8 cellular contexts compared by ENCODE assay signal in genomic region chr6:166106076-166106686, GRCh38.
A peak's percentile ranks its signal among the peaks of the same experiment; 100 is the strongest.
DNase-seq lines count a peak whose midpoint lies in the region; ATAC-seq and FAIRE-seq lines count a peak whose summit lies in the region.

No MANE protein-coding gene starts in this region.

- no peak overlapping the region for H3K4ac ChIP-seq in trophoblast cell (ENCODE audit: low read depth, low read length)

- no peaks in the 10 kb centered on the region for H3K79me2 ChIP-seq in trophoblast cell (ENCODE audit: control insufficient read depth, insufficient read depth, low read length, poor library complexity)

- DNase-seq in DMS153 (lab: John Stamatoyannopoulos, UW), result peak; percentile 67
- DNase-seq in KG1 (lab: John Stamatoyannopoulos, UW), result peak; percentile 42
- peak; percentile 17 for DNase-seq in RCC 7860 (ENCODE audit: low spot score)
- DNase-seq in activated effector memory CD4-positive, alpha-beta T cell treated with anti-CD3 and anti-CD28 coated beads, Interleukin-2, amount 50 U/mL, for 16 hours, result peak; percentile 85
- DNase-seq in germinal center (ENCODE audit: low spot score), result peak; percentile 55
- DNase-seq in trophoblast cell, result peak; percentile 84 to 97

- no peak overlapping the region for H3K4me2 ChIP-seq in trophoblast cell (ENCODE audit: low read length)

- no peak overlapping the region for H2BK5ac ChIP-seq in trophoblast cell (ENCODE audit: low read depth, low read length, poor library complexity)

- H3K9ac ChIP-seq in trophoblast cell (ENCODE audit: low read length), result no peak overlapping the region

- no peaks in the 10 kb centered on the region for H3K27me3 ChIP-seq in trophoblast cell (ENCODE audit: insufficient read depth, low read length)

- H3K4me1 ChIP-seq in trophoblast cell (ENCODE audit: control insufficient read depth in 1 of 2, insufficient read depth in 2 of 2, low read length in 2 of 2), result no peaks in the 10 kb centered on the region

- H4K12ac ChIP-seq in trophoblast cell (ENCODE audit: low read depth, low read length), result no peak overlapping the region

- H2BK120ac ChIP-seq in trophoblast cell (ENCODE audit: insufficient read depth, low read length, poor library complexity), result no peak overlapping the region

- no peak overlapping the region for H2AFZ ChIP-seq in trophoblast cell (ENCODE audit: insufficient read depth, low read length, poor library complexity)

- no peak overlapping the region for H2BK12ac ChIP-seq in trophoblast cell (ENCODE audit: low read length)

- no peak overlapping the region for H3K27ac ChIP-seq in trophoblast cell (ENCODE audit: low read depth, low read length)

- no peak overlapping the region for H4K8ac ChIP-seq in trophoblast cell (ENCODE audit: low read depth, low read length)

- no peak overlapping the region for H3K4me3 ChIP-seq in trophoblast cell (ENCODE audit: low read depth, low read length)

- no peak overlapping the region for H3K23ac ChIP-seq in trophoblast cell (ENCODE audit: low read length)

- no peak overlapping the region for H3K14ac ChIP-seq in trophoblast cell (ENCODE audit: low read length)

- peaks cover 6% of the 10 kb centered on the region for H3K9me3 ChIP-seq in trophoblast cell (ENCODE audit: insufficient read depth, low read depth, low read length)

- no peak overlapping the region for H4K91ac ChIP-seq in trophoblast cell (ENCODE audit: low read depth, low read length)

- no CpG with 5 or more reads among the region's 11 CpGs for WGBS in trophoblast cell (ENCODE audit: extremely low coverage, insufficient coverage, insufficient read length)

- H3K79me1 ChIP-seq in trophoblast cell (ENCODE audit: low read length), result no peaks in the 10 kb centered on the region

- H3K18ac ChIP-seq in trophoblast cell (ENCODE audit: low read length), result no peak overlapping the region

- H2AK5ac ChIP-seq in trophoblast cell (ENCODE audit: low read length), result no peak overlapping the region

- no peak for FAIRE-seq in RCC 7860 (lab: Jason Lieb, UNC)

- ATAC-seq in GM21526 (IDR thresholded peaks at IDR 0.05; ENCODE audit: low FRiP score, unreplicated experiment) (peak; percentile 79), GM18873 (IDR thresholded peaks at IDR 0.05; ENCODE audit: low FRiP score, unreplicated experiment) (no peak)

- no peaks in the 10 kb centered on the region for H3K36me3 ChIP-seq in trophoblast cell (ENCODE audit: control insufficient read depth in 1 of 2, insufficient read depth in 2 of 2, low read length in 2 of 2)

Comparison
In these comparisons a context has a peak if more than half of its experiments do, and no peak if none do; other contexts are left out.
1. DNase-seq: peak in every context shown above with its lines; median percentile 90 in trophoblast cell; 85 in activated effector memory CD4-positive, alpha-beta T cell treated with anti-CD3 and anti-CD28 coated beads, Interleukin-2, amount 50 U/mL, for 16 hours; 67 in DMS153; 55 in germinal center; 42 in KG1; 17 in RCC 7860.